17 cellular contexts compared by ENCODE assay signal in genomic region chr1:115412286-115412685, GRCh38.
"Had no signal": no experiment of that assay in that cellular context is flagged by ENCODE, and none has a peak within 500 bp of the region (broad histone marks: within the 10 kb centered on the region; RNA-seq: fewer than 3 reads in every experiment).

No MANE protein-coding gene starts in this region.

- H3K9me3 ChIP-seq: esophagus muscularis mucosa, ovary, sigmoid colon, stomach, thoracic aorta had no signal

- H3K4me1 ChIP-seq: foreskin keratinocyte, sigmoid colon, stomach had no signal

- H3K27ac ChIP-seq: esophagus muscularis mucosa, foreskin keratinocyte, ovary, sigmoid colon, stomach, thoracic aorta had no signal

- H3K4me3 ChIP-seq: coronary artery, esophagus muscularis mucosa, lung, ovary, sigmoid colon, stomach, thoracic aorta had no signal

- H3K27me3 ChIP-seq: esophagus muscularis mucosa, foreskin keratinocyte, ovary, sigmoid colon, stomach had no signal

- H3K36me3 ChIP-seq: esophagus muscularis mucosa, ovary, sigmoid colon, stomach, thoracic aorta had no signal

- DNase-seq: activated CD4-positive, alpha-beta memory T cell treated with anti-CD3 and anti-CD28 coated beads, Interleukin-2, amount 10 ng/mL, durations not matched to agents 7 days and 5 days; activated CD4-positive, alpha-beta T cell treated with anti-CD3 and anti-CD28 coated beads for 36 hours; activated gamma-delta T cell; head of caudate nucleus; immature natural killer cell; left cardiac atrium; naive B cell; sigmoid colon; stimulated activated CD4-positive, alpha-beta T cell treated with anti-CD3 and anti-CD28 coated beads, Interleukin-12 subunit alpha, Interleukin-12 subunit beta, amount 100 ng/mL, for 4 hours; stimulated activated CD4-positive, alpha-beta T cell treated with anti-CD3 and anti-CD28 coated beads, Interleukin-2, amount 100 ng/mL, for 24 hours; stomach had no signal
